8 cellular contexts compared by ENCODE assay signal in genomic region chr3:12484198-12484982, GRCh38. TPM values are rescaled to one million over a fixed set of nuclear protein-coding genes. Genes with fewer than 3 reads are reported as not detected.
A peak's percentile ranks its signal among the peaks of the same experiment; 100 is the strongest.
DNase-seq lines count a peak whose midpoint lies in the region; ATAC-seq and TF ChIP-seq lines count a peak whose summit lies in the region.

Gene TSEN2, plus strand, starts transcription at chr3:12484480. Its CDS starts 5,321 bp downstream, at chr3:12489801.

- WGBS in lower leg skin, 2 donors, result 0 to 1% methylated on average over 25 to 47 of the region's 69 CpGs

- no peaks in the 10 kb centered on the region for H3K36me3 ChIP-seq in CD8-positive, alpha-beta memory T cell (ENCODE audit: insufficient read depth, low read length)

- H3K4me1 Mint-ChIP-seq in CD8-positive, alpha-beta memory T cell, result peaks cover 34 to 41% (median 39%) of the 10 kb centered on the region in 3 donors
- peaks cover 36% of the 10 kb centered on the region for H3K4me1 Mint-ChIP-seq in activated CD4-positive, alpha-beta memory T cell treated with anti-CD3 and anti-CD28 coated beads for 36 hours (ENCODE audit: low read depth)

- no peak for TF ChIP-seq POLR2A in lower leg skin (IDR thresholded peaks at IDR 0.05)

- H3K27me3 Mint-ChIP-seq in CD8-positive, alpha-beta memory T cell, result no peaks in the 10 kb centered on the region
- H3K27me3 Mint-ChIP-seq in activated CD4-positive, alpha-beta memory T cell treated with anti-CD3 and anti-CD28 coated beads for 36 hours, result no peaks in the 10 kb centered on the region

- POLR2A ChIA-PET in CD8-positive, alpha-beta memory T cell (lab: Charles Lee), result interaction anchor here (0.6 to 1.5 kb wide), 5 partner anchors 14 to 1212 kb away, joined by 3 to 7 read pairs (median 3); partner anchors contain the start of genes ATG7, RAF1 and TAMM41
- POLR2A ChIA-PET in activated CD4-positive, alpha-beta memory T cell treated with anti-CD3 and anti-CD28 coated beads for 36 hours (lab: Charles Lee), result interaction anchor here (0.6 to 3.7 kb wide), 7 partner anchors 9 to 353 kb away, joined by 3 to 20 read pairs (median 3); partner anchors contain the start of gene RAF1

- peak within 1 kb of the TSS; percentile 93 to 100 (median 98) for H3K27ac Mint-ChIP-seq in CD8-positive, alpha-beta memory T cell
- H3K27ac Mint-ChIP-seq in activated CD4-positive, alpha-beta memory T cell treated with anti-CD3 and anti-CD28 coated beads for 36 hours, result peak within 1 kb of the TSS; percentile 89

- peak within 1 kb of the TSS; percentile 85 for H3K27ac ChIP-seq in CD8-positive, alpha-beta memory T cell (ENCODE audit: low read depth, low read length)
- H3K27ac ChIP-seq in dorsolateral prefrontal cortex, result peak within 1 kb of the TSS; percentile 59 to 95 (median 85)

- peak in 50 of 56 donors; percentile 11 to 72 (median 44) for TF ChIP-seq CTCF in dorsolateral prefrontal cortex (IDR thresholded peaks at IDR 0.05 in 54 of 56, conservative IDR thresholded peaks at IDR 0.05 in 2 of 56; ENCODE audit: low read depth in 1 of 56, partially characterized antibody in 56 of 56)
- TF ChIP-seq CTCF in lower leg skin (IDR thresholded peaks at IDR 0.05), result no peak

- ATAC-seq in GM19455 (IDR thresholded peaks at IDR 0.05; ENCODE audit: unreplicated experiment), result peak; percentile 95

- no peaks in the 10 kb centered on the region for H3K27me3 ChIP-seq in CD8-positive, alpha-beta memory T cell (ENCODE audit: insufficient read depth, low read length, poor library complexity, severe bottlenecking)
- H3K27me3 ChIP-seq in dorsolateral prefrontal cortex, result no peaks in the 10 kb centered on the region

- no peaks in the 10 kb centered on the region for H3K9me3 Mint-ChIP-seq in CD8-positive, alpha-beta memory T cell
- H3K9me3 Mint-ChIP-seq in activated CD4-positive, alpha-beta memory T cell treated with anti-CD3 and anti-CD28 coated beads for 36 hours, result no peaks in the 10 kb centered on the region

- no peaks in the 10 kb centered on the region for H3K9me3 ChIP-seq in CD8-positive, alpha-beta memory T cell (ENCODE audit: low read length)

- intact Hi-C loops in activated CD4-positive, alpha-beta memory T cell treated with anti-CD3 and anti-CD28 coated beads for 36 hours (cut with micrococcal nuclease), result loop anchor here (1.0 to 2.0 kb wide), 4 partner anchors 13 to 234 kb away; no protein-coding TSS in a partner anchor
- intact Hi-C loops in dorsolateral prefrontal cortex (cut with DNase I) (loop anchor here (2.0 to 5.0 kb wide), 4 partner anchors 72 to 408 kb away; partner anchors contain the start of genes MKRN2 (in 2 of the 2) and RAF1 (in 2 of the 2)), lower leg skin (cut with DNase I; ENCODE audit: low total_unique reads) (no loop called here)

- CTCF ChIA-PET in CD8-positive, alpha-beta memory T cell (lab: Charles Lee), result interaction anchor here (0.8 to 2.1 kb wide), 4 partner anchors 14 to 349 kb away, joined by 3 to 9 read pairs (median 4); no protein-coding TSS in a partner anchor
- CTCF ChIA-PET in activated CD4-positive, alpha-beta memory T cell treated with anti-CD3 and anti-CD28 coated beads for 36 hours (lab: Charles Lee), result interaction anchor here (0.9 to 4.6 kb wide), 13 partner anchors 10 to 357 kb away, joined by 3 to 44 read pairs (median 5); partner anchors contain the start of gene RPL32

- H3K36me3 Mint-ChIP-seq in CD8-positive, alpha-beta memory T cell, result peaks cover 0 to 14% (median 0%) of the 10 kb centered on the region in 3 donors
- peaks cover 4% of the 10 kb centered on the region for H3K36me3 Mint-ChIP-seq in activated CD4-positive, alpha-beta memory T cell treated with anti-CD3 and anti-CD28 coated beads for 36 hours

- H3K4me3 ChIP-seq in CD8-positive, alpha-beta memory T cell (ENCODE audit: low read length), result peak within 1 kb of the TSS; percentile 90
- H3K4me3 ChIP-seq in dorsolateral prefrontal cortex (peak within 1 kb of the TSS; percentile 54 to 98 (median 86)), lower leg skin (ENCODE audit: low read depth, poor library complexity, severe bottlenecking) (peak within 1 kb of the TSS; percentile 78)

- DNase-seq in CD8-positive, alpha-beta memory T cell, result peak; percentile 94 to 98 (median 97)
- DNase-seq in HK-2 (ENCODE audit: unreplicated experiment), result peak; percentile 88
- peak; percentile 70 for DNase-seq in NCI-H82 treated with DMSO at 0.1 percent for 48 hours (lab: John Stamatoyannopoulos, UW; ENCODE audit: unreplicated experiment)
- peak; percentile 97 for DNase-seq in activated CD4-positive, alpha-beta memory T cell treated with anti-CD3 and anti-CD28 coated beads for 36 hours
- DNase-seq in dorsolateral prefrontal cortex, result peak; percentile 80 to 94 (median 88)
- DNase-seq in lower leg skin (ENCODE audit: low spot score in 2 of 2), result peak; percentile 87 to 98
- DNase-seq in stimulated activated CD4-positive, alpha-beta T cell treated with anti-CD3 and anti-CD28 coated beads, Interleukin-4, amount 100 ng/mL, for 4 hours, result peak; percentile 93 to 97

- peaks cover 22% of the 10 kb centered on the region for H3K4me1 ChIP-seq in CD8-positive, alpha-beta memory T cell (ENCODE audit: insufficient read depth, low read length)

- H3K4me3 Mint-ChIP-seq in CD8-positive, alpha-beta memory T cell, result peak within 1 kb of the TSS; percentile 92 to 96 (median 95)
- peak within 1 kb of the TSS; percentile 99 for H3K4me3 Mint-ChIP-seq in activated CD4-positive, alpha-beta memory T cell treated with anti-CD3 and anti-CD28 coated beads for 36 hours

RNA-seq across cellular contexts. Expression of gene TSEN2, which starts in this region (rescaled TPM):
- 10 to 100 TPM; 29.8 to 30.3 TPM for total RNA-seq in CD8-positive, alpha-beta memory T cell
- polyA plus RNA-seq in CD8-positive, alpha-beta memory T cell, result 13.1 TPM
- total RNA-seq in activated CD4-positive, alpha-beta memory T cell treated with anti-CD3 and anti-CD28 coated beads for 36 hours, result 10 to 100 TPM; 13.8 to 15.4 TPM
- total RNA-seq in dorsolateral prefrontal cortex (10 to 100 TPM; 21.3 to 45.6 (median 32.3) TPM), lower leg skin (10 to 100 TPM in 2 of 4 donors, 1 to 10 TPM in 2; 7.8 to 17.8 (median 12.7) TPM)

Comparison
In these comparisons a context has a peak if more than half of its experiments do, and no peak if none do; other contexts are left out.
1. Peak in every context shown above with its lines: DNase-seq, ATAC-seq, H3K4me3 ChIP-seq and H3K27ac ChIP-seq.
2. CTCF ChIP-seq: peak in dorsolateral prefrontal cortex (50 of 56); none in lower leg skin (0 of 3).